18 cellular contexts compared by ENCODE assay signal in the genomic region with DNA sequence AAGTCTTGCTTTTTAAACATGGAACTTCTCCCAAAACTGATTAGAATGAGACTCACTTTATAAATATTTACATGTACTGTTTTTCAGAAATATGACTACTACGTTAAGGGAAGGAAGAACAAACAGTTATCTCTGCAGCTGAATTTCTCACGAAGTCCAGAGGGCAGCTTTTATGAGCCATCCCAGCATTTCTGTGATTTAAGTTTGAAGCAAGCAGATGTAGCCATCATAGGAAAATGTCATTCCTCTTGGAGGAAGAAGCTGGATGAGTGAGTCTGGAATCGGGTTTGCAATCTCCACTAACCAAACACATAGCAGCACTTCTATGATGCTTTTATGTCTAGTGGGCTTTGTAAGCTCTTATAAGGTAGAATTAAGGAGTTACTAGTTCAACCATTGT. TPM values are rescaled to one million over a fixed set of nuclear protein-coding genes. Genes with fewer than 3 reads are reported as not detected.
A peak's percentile ranks its signal among the peaks of the same experiment; 100 is the strongest.
DNase-seq lines count a peak whose midpoint lies in the region; ATAC-seq and TF ChIP-seq lines count a peak whose summit lies in the region.
"Had no signal": no experiment of that assay in that cellular context is flagged by ENCODE, and none has a peak within 500 bp of the region (broad histone marks: within the 10 kb centered on the region; RNA-seq: fewer than 3 reads in every experiment).

No MANE protein-coding gene starts in this region.

- DNase-seq in HFFc6: peak; percentile 47
- DNase-seq in fibroblast of gingiva (ENCODE audit: low read depth): peak; percentile 4
- DNase-seq in mesenchymal stem cell: peak; percentile 67
- no peak for DNase-seq in RKO (ENCODE audit: low spot score)
- DNase-seq: CD4-positive, alpha-beta memory T cell; DMS153; DMS79 treated with DMSO at 0.1 percent for 48 hours; GDM1; GM23248 had no signal

- no peak overlapping the region for H3K9ac ChIP-seq in mesenchymal stem cell (ENCODE audit: low read length)
- H3K9ac ChIP-seq: GM23248 had no signal

- H2BK15ac ChIP-seq in mesenchymal stem cell (ENCODE audit: low read depth, poor library complexity, severe bottlenecking): no peak overlapping the region

- no peaks in the 10 kb centered on the region for H3K9me3 Mint-ChIP-seq in HFFc6
- H3K9me3 Mint-ChIP-seq: CD4-positive, alpha-beta memory T cell had no signal

- H3K27me3 ChIP-seq in ACC112 (ENCODE audit: insufficient read depth, low read length) (0 out of 2 replicates have a peak, but pooled peaks cover under 1% of the 10 kb centered on the region), mesenchymal stem cell (ENCODE audit: control insufficient read depth in 1 of 2, insufficient read depth in 1 of 2, low read length in 2 of 2) (peaks cover 0 to 6% of the 10 kb centered on the region in 2 experiments)

- H3K4me1 Mint-ChIP-seq in HFFc6 (ENCODE audit: low read depth): peaks cover 55% of the 10 kb centered on the region
- H3K4me1 Mint-ChIP-seq: B cell; CD4-positive, alpha-beta memory T cell had no signal

- H2AK5ac ChIP-seq in mesenchymal stem cell (ENCODE audit: low read length, severe bottlenecking): no peak overlapping the region

- H3K23ac ChIP-seq in mesenchymal stem cell (ENCODE audit: low read length in 2 of 2): no peak overlapping the region

- H3K36me3 Mint-ChIP-seq in HFFc6 (ENCODE audit: low read depth): no peaks in the 10 kb centered on the region
- H3K36me3 Mint-ChIP-seq: CD4-positive, alpha-beta memory T cell had no signal

- H2AFZ ChIP-seq in ACC112 (ENCODE audit: low read length, unreplicated experiment): peak overlapping the region; percentile 42
- no peak overlapping the region for H2AFZ ChIP-seq in mesenchymal stem cell (ENCODE audit: low read depth, low read length)
- H2AFZ ChIP-seq: GM23248 had no signal

- H3K4me2 ChIP-seq in mesenchymal stem cell (ENCODE audit: low read length, poor library complexity, severe bottlenecking): no peak overlapping the region

- TF ChIP-seq CTCF in HFFc6 (IDR thresholded peaks at IDR 0.05): no peak

- 0 out of 2 replicates have a peak, but pooled peaks cover 3% of the 10 kb centered on the region for H3K27me3 Mint-ChIP-seq in HFFc6 (ENCODE audit: insufficient read depth)

- no peak overlapping the region for H2BK5ac ChIP-seq in mesenchymal stem cell (ENCODE audit: low read depth, low read length, poor library complexity, severe bottlenecking)

- no peak overlapping the region for H3K4me3 ChIP-seq in ACC112 (ENCODE audit: low read depth, low read length)
- H3K4me3 ChIP-seq in mesenchymal stem cell (ENCODE audit: insufficient read depth in 1 of 2, low read depth in 1 of 2, low read length in 2 of 2): no peak overlapping the region
- H3K4me3 ChIP-seq: GM23248 had no signal

- ATAC-seq in GM19455 (IDR thresholded peaks at IDR 0.05; ENCODE audit: unreplicated experiment) (no peak), HG03571 (IDR thresholded peaks at IDR 0.05; ENCODE audit: unreplicated experiment) (no peak), GM18520 (IDR thresholded peaks at IDR 0.05; ENCODE audit: unreplicated experiment) (no peak)
- ATAC-seq: HepG2 had no signal

- H2BK120ac ChIP-seq in mesenchymal stem cell (ENCODE audit: low read depth, low read length): no peak overlapping the region

- H3K4me1 ChIP-seq in ACC112 (ENCODE audit: control insufficient read depth, insufficient read depth, low read length, unreplicated experiment) (peaks cover 9% of the 10 kb centered on the region), mesenchymal stem cell (ENCODE audit: control insufficient read depth, insufficient read depth, low read depth, low read length) (no peaks in the 10 kb centered on the region)

- WGBS in mesenchymal stem cell: 26% methylated on average over 2 of the region's 3 CpGs

- H3K79me1 ChIP-seq in mesenchymal stem cell (replicated peaks; ENCODE audit: low read length, poor library complexity, severe bottlenecking): no peaks in the 10 kb centered on the region

- H2BK12ac ChIP-seq in mesenchymal stem cell (ENCODE audit: low read length in 2 of 2): no peak overlapping the region

- no peak overlapping the region for H3K4ac ChIP-seq in mesenchymal stem cell (ENCODE audit: low read depth in 1 of 2, low read length in 2 of 2)

- H3K18ac ChIP-seq in mesenchymal stem cell (ENCODE audit: low read depth in 1 of 2, low read length in 2 of 2): no peak overlapping the region

- H4K8ac ChIP-seq in mesenchymal stem cell (ENCODE audit: low read length): no peak overlapping the region

- H3K4me3 Mint-ChIP-seq in HFFc6: no peak overlapping the region
- H3K4me3 Mint-ChIP-seq: B cell; CD4-positive, alpha-beta memory T cell had no signal

- 0 out of 2 replicates have a peak overlapping the region, but pooled peaks have one; percentile 10 for H3K27ac Mint-ChIP-seq in HFFc6
- H3K27ac Mint-ChIP-seq: B cell; CD4-positive, alpha-beta memory T cell had no signal

- no peaks in the 10 kb centered on the region for H3K36me3 ChIP-seq in ACC112 (ENCODE audit: insufficient read depth, low read length)
- H3K36me3 ChIP-seq in mesenchymal stem cell (ENCODE audit: control insufficient read depth in 1 of 2, insufficient read depth in 2 of 2, low read depth in 1 of 2, low read length in 2 of 2): no peaks in the 10 kb centered on the region

- peak overlapping the region; percentile 64 for H3K27ac ChIP-seq in ACC112 (ENCODE audit: low read depth, low read length)
- no peak overlapping the region for H3K27ac ChIP-seq in mesenchymal stem cell (ENCODE audit: low read length, poor library complexity, severe bottlenecking)
- H3K27ac ChIP-seq: 22Rv1, C4-2B, GM23248 had no signal

- H3K79me2 ChIP-seq in ACC112 (ENCODE audit: control insufficient read depth, insufficient read depth, low read length, unreplicated experiment): no peaks in the 10 kb centered on the region

- H3K9me3 ChIP-seq in mesenchymal stem cell (ENCODE audit: control insufficient read depth, low read length): no peaks in the 10 kb centered on the region

- no peak overlapping the region for H3K14ac ChIP-seq in mesenchymal stem cell (ENCODE audit: low read length in 2 of 2)

- no peak overlapping the region for H4K91ac ChIP-seq in mesenchymal stem cell (ENCODE audit: low read length)

RNA-seq across cellular contexts. Expression of a gene that starts 53.7 kb away (rescaled TPM):
- total RNA-seq in HFFc6 (2021; fragmentation: NEBNext Ultra II Directional; extraction: Animal tissue kit (Norgen Biotek cat#: 25700)): not detected
- polyA plus RNA-seq in mesenchymal stem cell (2013, experiment 1 of 2): 0.01 TPM
- 0.01 TPM for polyA plus RNA-seq in mesenchymal stem cell (2013, experiment 2 of 2)
- total RNA-seq: A673, GM23248 had no signal
- polyA plus RNA-seq: CD4-positive, alpha-beta memory T cell; GM23248 had no signal

RNA-seq across cellular contexts. Expression of a gene that starts 53.7 kb away (rescaled TPM):
- 10 to 100 TPM; 25.7 to 29.1 (median 28.1) TPM for total RNA-seq in HFFc6 (2021; fragmentation: NEBNext Ultra II Directional; extraction: Animal tissue kit (Norgen Biotek cat#: 25700))
- 18.1 TPM for polyA plus RNA-seq in mesenchymal stem cell (2013, experiment 1 of 2)
- polyA plus RNA-seq in mesenchymal stem cell (2013, experiment 2 of 2): 19.9 TPM
